ENCODE assay signal across 9 cellular contexts in the genomic region with DNA sequence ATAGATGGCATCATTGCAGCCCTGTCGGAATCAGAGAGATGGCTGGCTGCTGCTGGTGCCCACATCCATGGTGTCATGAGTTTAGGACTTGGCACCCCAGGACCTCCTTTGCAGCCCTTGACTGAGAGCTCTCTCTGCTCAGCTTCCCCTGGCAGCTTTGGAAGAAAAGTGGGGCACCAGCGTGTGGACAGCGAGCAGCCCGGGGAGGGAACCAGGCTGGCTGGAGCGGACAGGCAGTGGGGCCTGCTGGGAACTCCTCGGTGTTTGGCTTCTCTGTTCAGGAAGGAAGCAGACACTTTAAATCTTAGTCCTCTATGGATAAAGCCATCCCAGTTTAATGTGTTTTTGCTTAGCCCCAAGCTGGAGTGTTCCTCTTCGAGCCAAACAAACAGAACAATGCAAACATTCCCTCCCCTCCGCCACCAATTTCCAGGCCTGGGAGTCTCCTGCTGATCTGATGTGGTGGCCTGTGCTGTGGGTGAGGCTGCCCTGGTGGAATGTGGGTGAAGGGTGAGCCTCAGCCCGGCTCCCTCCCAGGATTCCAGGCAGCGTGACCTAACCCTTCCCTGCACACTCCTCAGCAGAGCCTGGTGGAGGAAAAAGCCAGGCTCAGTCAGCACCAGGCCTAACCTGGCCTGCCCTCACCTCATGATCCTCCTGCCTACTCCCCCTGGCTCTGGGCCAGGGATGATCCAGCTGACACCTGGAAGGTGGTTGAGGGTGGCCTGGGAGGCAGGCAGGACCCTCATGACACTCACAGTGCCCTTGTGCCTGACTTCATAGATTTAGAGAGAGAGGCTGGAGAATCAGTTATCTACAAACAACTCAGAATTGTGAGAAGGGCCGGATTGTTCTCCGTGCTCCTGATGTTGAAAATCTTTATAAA. TPM values are rescaled to one million over a fixed set of nuclear protein-coding genes. Genes with fewer than 3 reads are reported as not detected.
DNase-seq lines count a peak whose midpoint lies in the region; ATAC-seq and TF ChIP-seq lines count a peak whose summit lies in the region.
"Had no signal": no experiment of that assay in that cellular context is flagged by ENCODE, and none has a peak within 500 bp of the region (broad histone marks: within the 10 kb centered on the region; RNA-seq: fewer than 3 reads in every experiment).

No MANE protein-coding gene starts in this region.

- DNase-seq in stimulated activated naive CD8-positive, alpha-beta T cell treated with anti-CD3 and anti-CD28 coated beads, Interleukin-15, amount 100 ng/mL, for 72 hours: no peak
- no peak for DNase-seq in stimulated activated naive CD8-positive, alpha-beta T cell treated with anti-CD3 and anti-CD28 coated beads, Interleukin-15, Interleukin-2, amounts not matched to agents 100 U/mL and 50 U/mL, for 24 hours
- peak; percentile 85 for DNase-seq in colonic mucosa
- DNase-seq in stimulated activated CD4-positive, alpha-beta T cell treated with anti-CD3 and anti-CD28 coated beads, Interleukin-2, amount 100 ng/mL, for 24 hours: no peak
- no peak for DNase-seq in effector CD4-positive, alpha-beta T cell
- DNase-seq: COR-L47 had no signal

- H3K36me3 ChIP-seq in colonic mucosa: no peaks in the 10 kb centered on the region
- no peaks in the 10 kb centered on the region for H3K36me3 ChIP-seq in mesodermal cell (ENCODE audit: control insufficient read depth, insufficient read depth, low read length)

- H3K4me1 Mint-ChIP-seq in stimulated activated naive CD8-positive, alpha-beta T cell treated with anti-CD3 and anti-CD28 coated beads, Interleukin-15, amount 100 ng/mL, for 72 hours: peaks cover 63% of the 10 kb centered on the region

- 95 to 99% methylated on average over 8 of the region's 12 CpGs for WGBS in mesodermal cell (ENCODE audit: insufficient coverage in 2 of 2), 2 experiments

- no peaks in the 10 kb centered on the region for H3K27me3 ChIP-seq in colonic mucosa

- H3K9me3 Mint-ChIP-seq in stimulated activated naive CD8-positive, alpha-beta T cell treated with anti-CD3 and anti-CD28 coated beads, Interleukin-15, amount 100 ng/mL, for 72 hours: no peaks in the 10 kb centered on the region

- peaks cover 11% of the 10 kb centered on the region for H3K4me1 ChIP-seq in colonic mucosa
- H3K4me1 ChIP-seq in mesodermal cell (ENCODE audit: control insufficient read depth, insufficient read depth, low read length, poor library complexity, severe bottlenecking): peaks cover 47% of the 10 kb centered on the region

- no peaks in the 10 kb centered on the region for H3K9me3 ChIP-seq in colonic mucosa
- H3K9me3 ChIP-seq in mesodermal cell (ENCODE audit: control insufficient read depth, low read length): no peaks in the 10 kb centered on the region

- H3K4me3 ChIP-seq in colonic mucosa (no peak overlapping the region), mesodermal cell (ENCODE audit: extremely low read depth, insufficient read depth, low read length, poor library complexity, severe bottlenecking) (no peak overlapping the region)

- peaks cover 13% of the 10 kb centered on the region for H3K27me3 Mint-ChIP-seq in stimulated activated naive CD8-positive, alpha-beta T cell treated with anti-CD3 and anti-CD28 coated beads, Interleukin-15, amount 100 ng/mL, for 72 hours

- ATAC-seq in stimulated activated naive CD8-positive, alpha-beta T cell treated with anti-CD3 and anti-CD28 coated beads, Interleukin-15, amount 100 ng/mL, for 72 hours: no peak
- ATAC-seq in stimulated activated naive CD8-positive, alpha-beta T cell treated with anti-CD3 and anti-CD28 coated beads, Interleukin-15, Interleukin-2, amounts not matched to agents 100 U/mL and 50 U/mL, for 24 hours: no peak
- ATAC-seq in GM21381 (IDR thresholded peaks at IDR 0.05; ENCODE audit: unreplicated experiment) (no peak), GM21526 (IDR thresholded peaks at IDR 0.05; ENCODE audit: low FRiP score, unreplicated experiment) (no peak)

- H3K27ac ChIP-seq in colonic mucosa (peak overlapping the region; percentile 77), mesodermal cell (ENCODE audit: low read depth, low read length, severe bottlenecking) (peak overlapping the region; percentile 89)

- intact Hi-C loops in colonic mucosa (cut with DNase I): no loop called here

- H3K4me3 Mint-ChIP-seq in stimulated activated naive CD8-positive, alpha-beta T cell treated with anti-CD3 and anti-CD28 coated beads, Interleukin-15, amount 100 ng/mL, for 72 hours: peak overlapping the region; percentile 0 to 7

- H3K27ac Mint-ChIP-seq in stimulated activated naive CD8-positive, alpha-beta T cell treated with anti-CD3 and anti-CD28 coated beads, Interleukin-15, amount 100 ng/mL, for 72 hours: no peak overlapping the region

- TF ChIP-seq CTCF in colonic mucosa (IDR thresholded peaks at IDR 0.05): no peak

- H3K9ac ChIP-seq in colonic mucosa (ENCODE audit: low read depth in 2 of 2, low read length in 2 of 2): peak overlapping the region in 1 of 2 donors; percentile 84

RNA-seq across cellular contexts. Expression of a gene that starts 21.6 kb away (rescaled TPM):
- 10 to 100 TPM; 13.2 to 24.6 TPM for total RNA-seq in colonic mucosa
- not detected for polyA plus RNA-seq in mesodermal cell (2013, experiment 1 of 2)
- not detected for polyA plus RNA-seq in mesodermal cell (2013, experiment 2 of 2)
